7 cellular contexts compared by ENCODE assay signal in the genomic region with DNA sequence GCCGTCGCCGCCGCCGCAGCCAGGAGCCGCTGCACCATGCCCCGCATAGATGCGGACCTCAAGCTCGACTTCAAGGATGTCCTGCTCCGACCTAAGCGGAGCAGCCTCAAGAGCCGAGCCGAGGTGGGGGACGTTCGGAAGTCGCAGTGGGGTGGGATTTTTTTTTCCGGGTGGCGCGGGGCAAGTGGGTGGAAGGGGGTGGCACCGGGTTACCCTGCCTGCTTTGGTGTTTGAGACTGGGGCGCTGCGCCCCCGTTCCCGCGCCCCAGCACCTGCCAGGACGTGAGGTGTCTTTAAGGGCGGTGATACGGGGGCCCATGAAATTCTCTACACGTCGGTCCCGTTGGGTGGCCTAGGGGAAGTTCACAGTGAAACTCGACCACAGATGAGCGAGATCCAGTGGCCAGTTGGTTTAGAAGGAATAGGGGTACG. TPM values are rescaled to one million over a fixed set of nuclear protein-coding genes. Genes with fewer than 3 reads are reported as not detected.
DNase-seq lines count a peak whose midpoint lies in the region; ATAC-seq, FAIRE-seq and TF ChIP-seq lines count a peak whose summit lies in the region.

No MANE protein-coding gene starts in this region.

- no peaks in the 10 kb centered on the region for H3K9me3 ChIP-seq in mesenchymal stem cell (ENCODE audit: control insufficient read depth, low read length)

- H2BK120ac ChIP-seq in mesenchymal stem cell (ENCODE audit: low read depth, low read length) = no peak overlapping the region

- under 1% methylated on average over 31 of the region's 34 CpGs for WGBS in mesenchymal stem cell

- peak overlapping the region; percentile 89 for H2BK15ac ChIP-seq in mesenchymal stem cell (ENCODE audit: low read depth, poor library complexity, severe bottlenecking)

- peak overlapping the region; percentile 88 for H3K4me2 ChIP-seq in mesenchymal stem cell (ENCODE audit: low read length, poor library complexity, severe bottlenecking)

- peak overlapping the region; percentile 51 for H4K8ac ChIP-seq in mesenchymal stem cell (ENCODE audit: low read length)

- no peak overlapping the region for H3K23ac ChIP-seq in mesenchymal stem cell (ENCODE audit: low read length in 2 of 2)

- H3K9ac ChIP-seq in mesenchymal stem cell (ENCODE audit: low read length) = peak overlapping the region; percentile 83

- H2BK12ac ChIP-seq in mesenchymal stem cell (ENCODE audit: low read length in 2 of 2) = peak overlapping the region in 1 of 2 experiments; percentile 70

- H3K27me3 ChIP-seq in bronchial epithelial cell (ENCODE audit: control insufficient read depth, insufficient read depth, low read length) (no peaks in the 10 kb centered on the region), mesenchymal stem cell (ENCODE audit: control insufficient read depth in 1 of 2, insufficient read depth in 1 of 2, low read length in 2 of 2) (no peaks in the 10 kb centered on the region)

- ATAC-seq in GM19455 (IDR thresholded peaks at IDR 0.05; ENCODE audit: unreplicated experiment) (peak; percentile 15), HG03520 (IDR thresholded peaks at IDR 0.05; ENCODE audit: unreplicated experiment) (peak; percentile 8), HG03565 (IDR thresholded peaks at IDR 0.05; ENCODE audit: unreplicated experiment) (no peak), HG02970 (IDR thresholded peaks at IDR 0.05; ENCODE audit: low FRiP score, unreplicated experiment) (no peak)

- peak overlapping the region; percentile 22 for H4K91ac ChIP-seq in mesenchymal stem cell (ENCODE audit: low read length)

- peak overlapping the region; percentile 74 to 94 for H3K18ac ChIP-seq in mesenchymal stem cell (ENCODE audit: low read depth in 1 of 2, low read length in 2 of 2)

- peak overlapping the region; percentile 40 for H3K4me3 ChIP-seq in bronchial epithelial cell (ENCODE audit: low read depth, low read length)
- H3K4me3 ChIP-seq in mesenchymal stem cell (ENCODE audit: insufficient read depth in 1 of 2, low read depth in 1 of 2, low read length in 2 of 2) = peak overlapping the region; percentile 62 to 92

- no peaks in the 10 kb centered on the region for H3K79me1 ChIP-seq in mesenchymal stem cell (replicated peaks; ENCODE audit: low read length, poor library complexity, severe bottlenecking)

- peak overlapping the region; percentile 70 for H2AFZ ChIP-seq in mesenchymal stem cell (ENCODE audit: low read depth, low read length)

- peaks cover 18% of the 10 kb centered on the region for H3K4me1 ChIP-seq in mesenchymal stem cell (ENCODE audit: control insufficient read depth, insufficient read depth, low read depth, low read length)

- H2BK5ac ChIP-seq in mesenchymal stem cell (ENCODE audit: low read depth, low read length, poor library complexity, severe bottlenecking) = no peak overlapping the region

- DNase-seq in bronchial epithelial cell (ENCODE audit: low read depth) (no peak), mesenchymal stem cell (no peak), NCI-H2107 (lab: John Stamatoyannopoulos, UW) (no peak)

- H2AK5ac ChIP-seq in mesenchymal stem cell (ENCODE audit: low read length, severe bottlenecking) = no peak overlapping the region

- H3K14ac ChIP-seq in mesenchymal stem cell (ENCODE audit: low read length in 2 of 2) = no peak overlapping the region

- H3K4ac ChIP-seq in mesenchymal stem cell (ENCODE audit: low read depth in 1 of 2, low read length in 2 of 2) = no peak overlapping the region

- TF ChIP-seq CTCF in bronchial epithelial cell (IDR thresholded peaks at IDR 0.05; ENCODE audit: insufficient read depth, low read length, severe bottlenecking) = no peak

- no peaks in the 10 kb centered on the region for H3K36me3 ChIP-seq in bronchial epithelial cell (ENCODE audit: control insufficient read depth, insufficient read depth, low read length)
- no peaks in the 10 kb centered on the region for H3K36me3 ChIP-seq in mesenchymal stem cell (ENCODE audit: control insufficient read depth in 1 of 2, insufficient read depth in 2 of 2, low read depth in 1 of 2, low read length in 2 of 2)

- FAIRE-seq in bronchial epithelial cell (lab: Jason Lieb, UNC) = no peak

- no peak overlapping the region for H3K27ac ChIP-seq in mesenchymal stem cell (ENCODE audit: low read length, poor library complexity, severe bottlenecking)

RNA-seq across cellular contexts. Expression of a gene that starts 0.3 kb away (rescaled TPM):
- 0.26 and 0.53 TPM in 2 replicates for total RNA-seq in bronchial epithelial cell
- 23.7 TPM for polyA plus RNA-seq in mesenchymal stem cell (2013, experiment 1 of 2)
- polyA plus RNA-seq in mesenchymal stem cell (2013, experiment 2 of 2) = 26.0 TPM

Comparison
In these comparisons a context has a peak if more than half of its experiments do, and no peak if none do; other contexts are left out.
1. ATAC-seq: peak in GM19455 (single experiment) and HG03520 (single experiment); none in HG03565 (single experiment) and HG02970 (single experiment).